Comparison of ENCODE assay signal across 8 cellular contexts in genomic region chr16:15996432-15997109, GRCh38. TPM values are rescaled to one million over a fixed set of nuclear protein-coding genes. Genes with fewer than 3 reads are reported as not detected.
DNase-seq lines count a peak whose midpoint lies in the region; ATAC-seq and TF ChIP-seq lines count a peak whose summit lies in the region.

No MANE protein-coding gene starts in this region.

- no peak overlapping the region for H2AFZ ChIP-seq in GM23338

- peak; percentile 95 for DNase-seq in A172 (ENCODE audit: low spot score)
- DNase-seq in HPDE6-E6E7 (ENCODE audit: extremely low spot score): peak; percentile 27
- DNase-seq in chondrocyte (ENCODE audit: low spot score): no peak
- DNase-seq in medulla oblongata (ENCODE audit: extremely low spot score): peak; percentile 20
- no peak for DNase-seq in GM23338 (ENCODE audit: low spot score)
- DNase-seq in naive thymus-derived CD8-positive, alpha-beta T cell: no peak

- no peak overlapping the region for H3K27ac ChIP-seq in GM23338 (ENCODE audit: low read depth)

- no peak overlapping the region for H3K4me3 Mint-ChIP-seq in chondrocyte (ENCODE audit: unreplicated experiment)
- no peak overlapping the region for H3K4me3 Mint-ChIP-seq in GM23338
- no peak overlapping the region for H3K4me3 Mint-ChIP-seq in naive thymus-derived CD8-positive, alpha-beta T cell

- ATAC-seq in GM23338: no peak; the same call in 2 of the 3 replicates
- ATAC-seq in naive thymus-derived CD8-positive, alpha-beta T cell: no peak
- no peak for ATAC-seq in HG03095 (IDR thresholded peaks at IDR 0.05; ENCODE audit: unreplicated experiment)
- no peak for ATAC-seq in GM19397 (IDR thresholded peaks at IDR 0.05; ENCODE audit: unreplicated experiment)

- no peaks in the 10 kb centered on the region for H3K4me1 ChIP-seq in GM23338 (ENCODE audit: insufficient read depth)

- peaks cover 67% of the 10 kb centered on the region for H3K4me1 Mint-ChIP-seq in chondrocyte (ENCODE audit: low read depth)
- peaks cover 24% of the 10 kb centered on the region for H3K4me1 Mint-ChIP-seq in GM23338
- H3K4me1 Mint-ChIP-seq in naive thymus-derived CD8-positive, alpha-beta T cell: peaks cover 24 to 54% (median 49%) of the 10 kb centered on the region in 4 donors

- peaks cover 95% of the 10 kb centered on the region for H3K79me2 ChIP-seq in GM23338 (replicated peaks; ENCODE audit: insufficient read depth)

- TF ChIP-seq CTCF in chondrocyte (IDR thresholded peaks at IDR 0.05) (peak; percentile 19), GM23338 (conservative IDR thresholded peaks at IDR 0.05; ENCODE audit: low read depth in 2 of 2) (no peak)

- H3F3A ChIP-seq in GM23338 (replicated peaks; ENCODE audit: low read depth): no peaks in the 10 kb centered on the region; the same call in 1 of the 2 replicates

- no peak overlapping the region for H3K4me3 ChIP-seq in GM23338

- H4K20me1 ChIP-seq in GM23338 (replicated peaks; ENCODE audit: insufficient read depth): peaks cover 17% of the 10 kb centered on the region

- H3K9me2 ChIP-seq in GM23338 (ENCODE audit: insufficient read depth): no peaks in the 10 kb centered on the region

- peaks cover 2% of the 10 kb centered on the region for H3K36me3 Mint-ChIP-seq in chondrocyte (ENCODE audit: low read depth)
- H3K36me3 Mint-ChIP-seq in GM23338 (ENCODE audit: low read depth): peaks cover 10% of the 10 kb centered on the region; the same call in 2 of the 3 replicates
- peaks cover 0 to 26% (median 2%) of the 10 kb centered on the region in 3 donors for H3K36me3 Mint-ChIP-seq in naive thymus-derived CD8-positive, alpha-beta T cell

- POLR2A ChIA-PET in naive thymus-derived CD8-positive, alpha-beta T cell (lab: Charles Lee): no interaction called here

- H3K27ac Mint-ChIP-seq in chondrocyte (ENCODE audit: unreplicated experiment): peak overlapping the region; percentile 91
- no peak overlapping the region; the same call in 1 of the 2 replicates for H3K27ac Mint-ChIP-seq in GM23338
- H3K27ac Mint-ChIP-seq in naive thymus-derived CD8-positive, alpha-beta T cell: peak overlapping the region in 4 of 10 donors; percentile 24 to 86 (median 47)

- H3K9me3 Mint-ChIP-seq in chondrocyte (ENCODE audit: low read depth) (no peaks in the 10 kb centered on the region), GM23338 (no peaks in the 10 kb centered on the region)
- H3K9me3 Mint-ChIP-seq in naive thymus-derived CD8-positive, alpha-beta T cell: no peaks in the 10 kb centered on the region

- H3K36me3 ChIP-seq in GM23338 (ENCODE audit: insufficient read depth): no peaks in the 10 kb centered on the region

- H3K27me3 Mint-ChIP-seq in chondrocyte (ENCODE audit: low read depth) (no peaks in the 10 kb centered on the region), GM23338 (ENCODE audit: insufficient read depth, low read depth, poor library complexity) (peaks cover 5% of the 10 kb centered on the region)
- H3K27me3 Mint-ChIP-seq in naive thymus-derived CD8-positive, alpha-beta T cell: no peaks in the 10 kb centered on the region

- H3K4me2 ChIP-seq in GM23338: no peak overlapping the region

- no peaks in the 10 kb centered on the region for H3K27me3 ChIP-seq in GM23338 (ENCODE audit: insufficient read depth)

TF ChIP-seq in GM23338, 12 proteins besides CTCF, POLR2A, EP300 and RAD21:
- no peak for TF ChIP-seq ZNF331 (CRISPR knock-in tag; IDR thresholded peaks at IDR 0.05; ENCODE audit: low read depth)
- TF ChIP-seq JUNB (IDR thresholded peaks at IDR 0.05; ENCODE audit: unreplicated experiment): no peak
- TF ChIP-seq EZH2phosphoT487 (IDR thresholded peaks at IDR 0.05; ENCODE audit: unreplicated experiment): no peak

RNA-seq across cellular contexts. Expression of gene ABCC1, which starts 47.2 kb away (rescaled TPM):
- 14.6 and 15.5 TPM in 2 replicates for total RNA-seq in A172 (2014; rRNA removed; shearing (Covaris generic))
- 47.9 to 118 TPM (median 48.3 TPM) in 3 replicates for total RNA-seq in chondrocyte
- total RNA-seq in GM23338 (2014; rRNA removed; shearing (Covaris generic)): 46.6 and 48.2 TPM in 2 replicates
- 11.0 and 12.6 TPM in 2 replicates for polyA plus RNA-seq in GM23338 (2016; fragmentation: Nextera tagmentation; extraction: Ambion mirVana)
- 10 to 100 TPM; 66.7 to 68.6 TPM for total RNA-seq in naive thymus-derived CD8-positive, alpha-beta T cell
- polyA plus RNA-seq in naive thymus-derived CD8-positive, alpha-beta T cell: 1 to 10 TPM; 3.7 to 9.0 (median 4.3) TPM

Comparison
In these comparisons a context has a peak if more than half of its experiments do, and no peak if none do; other contexts are left out.
1. DNase-seq: peak in A172 (single experiment), HPDE6-E6E7 (single experiment) and medulla oblongata (single experiment); none in chondrocyte (single experiment), GM23338 (single experiment) and naive thymus-derived CD8-positive, alpha-beta T cell (0 of 10).